14 cellular contexts compared by ENCODE assay signal in genomic region chr5:34053133-34053532, GRCh38. TPM values are rescaled to one million over a fixed set of nuclear protein-coding genes. Genes with fewer than 3 reads are reported as not detected.
DNase-seq lines count a peak whose midpoint lies in the region; ATAC-seq, FAIRE-seq and TF ChIP-seq lines count a peak whose summit lies in the region.
"Had no signal": no experiment of that assay in that cellular context is flagged by ENCODE, and none has a peak within 500 bp of the region (broad histone marks: within the 10 kb centered on the region; RNA-seq: fewer than 3 reads in every experiment).

No MANE protein-coding gene starts in this region.

- H3K27ac ChIP-seq in small intestine (ENCODE audit: low read depth in 1 of 2, low read length in 1 of 2) (no peak overlapping the region), transverse colon (no peak overlapping the region)
- H3K27ac ChIP-seq: lower lobe of right lung had no signal

- H3K27me3 ChIP-seq in small intestine (ENCODE audit: control insufficient read depth in 2 of 2, insufficient read depth in 2 of 2, low read length in 2 of 2) (no peaks in the 10 kb centered on the region), transverse colon (no peaks in the 10 kb centered on the region)

- ATAC-seq in HG03135 (IDR thresholded peaks at IDR 0.05; ENCODE audit: unreplicated experiment): no peak
- ATAC-seq in T-helper 17 cell: no peak
- ATAC-seq: lower lobe of right lung had no signal

- H3K4me1 Mint-ChIP-seq in T-helper 17 cell: no peaks in the 10 kb centered on the region
- H3K4me1 Mint-ChIP-seq: activated naive CD4-positive, alpha-beta T cell treated with anti-CD3 and anti-CD28 coated beads, Interleukin-2, amount 50 U/mL, for 24 hours had no signal

- no peak for TF ChIP-seq POLR2A in transverse colon (IDR thresholded peaks at IDR 0.05)

- H3K4me3 ChIP-seq in skeletal muscle cell (ENCODE audit: low read depth, low read length) (no peak overlapping the region), small intestine (ENCODE audit: low read depth in 1 of 2, low read length in 2 of 2) (no peak overlapping the region), transverse colon (no peak overlapping the region)
- H3K4me3 ChIP-seq: lower lobe of right lung had no signal

- no peaks in the 10 kb centered on the region for H3K36me3 ChIP-seq in small intestine (ENCODE audit: control insufficient read depth in 2 of 2, insufficient read depth in 2 of 2, low read length in 2 of 2)
- H3K36me3 ChIP-seq in transverse colon: no peaks in the 10 kb centered on the region
- H3K36me3 ChIP-seq: lower lobe of right lung had no signal

- in situ Hi-C loops in transverse colon (cut with MboI; ENCODE audit: low pct_ligation_motif_present in 1 of 4, low pct_unique_long_range_greater_than_20kb in 1 of 4, low sequenced_read_pairs in 3 of 4): no loop called here

- peaks cover 1% of the 10 kb centered on the region for H3K36me3 Mint-ChIP-seq in T-helper 17 cell (ENCODE audit: low read depth)

- no peak for TF ChIP-seq CTCF in transverse colon (IDR thresholded peaks at IDR 0.05)

- intact Hi-C loops in transverse colon (cut with DNase I; ENCODE audit: low total_unique reads): no loop called here

- no peaks in the 10 kb centered on the region for H3K27me3 Mint-ChIP-seq in T-helper 17 cell
- H3K27me3 Mint-ChIP-seq: activated naive CD4-positive, alpha-beta T cell treated with anti-CD3 and anti-CD28 coated beads, Interleukin-2, amount 50 U/mL, for 24 hours had no signal

- H3K4me3 Mint-ChIP-seq in T-helper 17 cell: no peak overlapping the region
- H3K4me3 Mint-ChIP-seq: activated naive CD4-positive, alpha-beta T cell treated with anti-CD3 and anti-CD28 coated beads, Interleukin-2, amount 50 U/mL, for 24 hours had no signal

- FAIRE-seq in small intestine (lab: Jason Lieb, UNC): no peak
- FAIRE-seq: endothelial cell of umbilical vein had no signal

- TF ChIP-seq EP300 in transverse colon (IDR thresholded peaks at IDR 0.05; ENCODE audit: low read depth): no peak

- no peak overlapping the region for H3K27ac Mint-ChIP-seq in T-helper 17 cell
- H3K27ac Mint-ChIP-seq: activated naive CD4-positive, alpha-beta T cell treated with anti-CD3 and anti-CD28 coated beads, Interleukin-2, amount 50 U/mL, for 24 hours had no signal

- H3K4me1 ChIP-seq in small intestine (ENCODE audit: control insufficient read depth in 2 of 2, insufficient read depth in 1 of 2, low read depth in 1 of 2, low read length in 1 of 2): no peaks in the 10 kb centered on the region
- no peaks in the 10 kb centered on the region for H3K4me1 ChIP-seq in transverse colon

- 80 to 91% (median 88%) methylated on average over 2 of the region's 2 CpGs for WGBS in small intestine, 3 donors
- 36 to 41% methylated on average over 2 of the region's 2 CpGs for WGBS in transverse colon (ENCODE audit: low coverage in 1 of 2), 2 donors

- DNase-seq in EL (peak; percentile 84), T1000 (lab: John Stamatoyannopoulos, UW) (peak; percentile 41), fibroblast of the conjunctiva (ENCODE audit: low read depth) (peak; percentile 51), skeletal muscle cell (ENCODE audit: low read depth) (peak; percentile 57), small intestine (no peak), transverse colon (no peak), T-helper 17 cell (no peak)
- DNase-seq: activated CD4-positive, alpha-beta T cell treated with anti-CD3 and anti-CD28 coated beads, Interleukin-2, amount 50 U/mL, for 1 hour; lower lobe of right lung; NCI-H510A treated with DMSO at 0.1 percent for 48 hours; stimulated activated CD8-positive, alpha-beta memory T cell treated with anti-CD3 and anti-CD28 coated beads, Interleukin-4, amount 100 ng/mL, for 48 hours had no signal

- no peaks in the 10 kb centered on the region for H3K9me3 ChIP-seq in small intestine (ENCODE audit: control insufficient read depth, low read depth)
- H3K9me3 ChIP-seq in transverse colon: no peaks in the 10 kb centered on the region
- no peaks in the 10 kb centered on the region for H3K9me3 ChIP-seq in T-helper 17 cell (ENCODE audit: control insufficient read depth, low read length, poor library complexity, severe bottlenecking)
- H3K9me3 ChIP-seq: lower lobe of right lung had no signal

RNA-seq across cellular contexts. Expression of gene C1QTNF3, which starts 10.1 kb away (rescaled TPM):
- 1 to 10 TPM in 2 of 3 donors, under 1 TPM in 1; 0.54 to 3.8 (median 3.1) TPM for polyA plus RNA-seq in small intestine
- total RNA-seq in transverse colon: 10 to 100 TPM in 1 of 4 donors, 1 to 10 TPM in 3; 6.6 to 13.3 (median 7.6) TPM
- total RNA-seq in T-helper 17 cell: 1 to 10 TPM; 4.3 to 8.5 TPM

RNA-seq across cellular contexts. Expression of gene AMACR, which starts 45.3 kb away (rescaled TPM):
- 10 to 100 TPM; 13.0 to 26.2 (median 18.6) TPM for polyA plus RNA-seq in small intestine
- total RNA-seq in transverse colon (10 to 100 TPM; 39.1 to 88.1 (median 70.6) TPM), T-helper 17 cell (1 to 10 TPM; 2.0 to 3.0 TPM)

Comparison
In these comparisons a context has a peak if more than half of its experiments do, and no peak if none do; other contexts are left out.
1. DNase-seq: peak in EL (single experiment), T1000 (single experiment), fibroblast of the conjunctiva (single experiment) and skeletal muscle cell (single experiment); none in small intestine (single experiment), transverse colon (single experiment) and T-helper 17 cell (0 of 3).
2. RNA of gene AMACR, which starts 45.3 kb away (total RNA-seq): 39.1 to 88.1 TPM in transverse colon; 2.0 to 3.0 TPM in T-helper 17 cell; every median in the first group is over 10 times any median in the second.